In the genomic region with DNA sequence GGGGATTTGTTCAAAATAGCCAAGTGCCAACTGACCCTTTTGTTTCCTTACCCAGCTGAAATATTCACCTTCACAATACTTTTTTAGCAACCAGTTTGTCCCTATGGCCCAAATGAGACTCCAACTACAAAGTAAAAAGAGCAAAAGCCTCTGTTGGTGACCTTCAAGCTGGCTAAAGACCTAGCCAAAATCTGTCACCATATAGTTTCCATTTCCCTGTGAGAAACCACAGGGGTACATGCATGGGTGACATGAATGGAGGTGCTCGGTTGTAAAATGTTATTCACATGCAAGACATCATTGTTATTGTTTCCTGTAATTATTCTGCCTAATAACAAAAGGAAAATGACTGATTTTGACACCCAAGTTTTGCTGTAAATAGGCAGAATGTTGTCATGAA, we compare ENCODE assay signal across 16 cellular contexts.
DNase-seq lines count a peak whose midpoint lies in the region; ATAC-seq and TF ChIP-seq lines count a peak whose summit lies in the region.
"Had no signal": no experiment of that assay in that cellular context is flagged by ENCODE, and none has a peak within 500 bp of the region (broad histone marks: within the 10 kb centered on the region; RNA-seq: fewer than 3 reads in every experiment).

No MANE protein-coding gene starts in this region.

- peaks cover 0 to 3% (median 0%) of the 10 kb centered on the region in 4 donors for H3K9me3 ChIP-seq in tibial nerve
- H3K9me3 ChIP-seq: Peyer's patch had no signal

- no peak for TF ChIP-seq CTCF in tibial nerve (IDR thresholded peaks at IDR 0.05)

- TF ChIP-seq EP300 in tibial nerve (IDR thresholded peaks at IDR 0.05), result no peak

- WGBS in tibial nerve, 2 donors, result 90 to 100% methylated on average over 1 of the region's 1 CpG

- no peak overlapping the region for H3K27ac Mint-ChIP-seq in activated CD8-positive, alpha-beta T cell treated with anti-CD3 and anti-CD28 coated beads, Interleukin-2, amount 10 ng/mL, durations not matched to agents 7 days and 5 days
- H3K27ac Mint-ChIP-seq: CD8-positive, alpha-beta memory T cell had no signal

- no peak overlapping the region for H3K4me3 ChIP-seq in tibial nerve
- H3K4me3 ChIP-seq: Peyer's patch, SJCRH30 had no signal

- H3K36me3 ChIP-seq in tibial nerve, result no peaks in the 10 kb centered on the region
- H3K36me3 ChIP-seq: Peyer's patch, SJCRH30 had no signal

- DNase-seq in NCI-H146 (lab: John Stamatoyannopoulos, UW) (peak; percentile 29), NCI-H146 treated with DMSO at 0.1 percent for 48 hours (lab: John Stamatoyannopoulos, UW; ENCODE audit: unreplicated experiment) (no peak), tibial nerve (ENCODE audit: low spot score in 2 of 2) (no peak), glomerular visceral epithelial cell (ENCODE audit: extremely low spot score) (no peak)
- no peak for DNase-seq in activated CD8-positive, alpha-beta T cell treated with anti-CD3 and anti-CD28 coated beads, Interleukin-2, amount 10 ng/mL, durations not matched to agents 7 days and 5 days
- DNase-seq: ACHN; CD8-positive, alpha-beta memory T cell; IMR-90; NCI-H446; NCI-H526; Peyer's patch; SJCRH30 had no signal

- no peak overlapping the region for H3K4me3 Mint-ChIP-seq in activated CD8-positive, alpha-beta T cell treated with anti-CD3 and anti-CD28 coated beads, Interleukin-2, amount 10 ng/mL, durations not matched to agents 7 days and 5 days
- H3K4me3 Mint-ChIP-seq: CD8-positive, alpha-beta memory T cell had no signal

- peak overlapping the region; percentile 88 for H3K27ac ChIP-seq in angular gyrus (ENCODE audit: low read depth, low read length)
- peak overlapping the region; percentile 82 for H3K27ac ChIP-seq in layer of hippocampus (ENCODE audit: low read depth, low read length)
- peak overlapping the region; percentile 76 for H3K27ac ChIP-seq in temporal lobe (ENCODE audit: low read depth, low read length)
- no peak overlapping the region for H3K27ac ChIP-seq in tibial nerve
- H3K27ac ChIP-seq: 22Rv1, Peyer's patch, SJCRH30 had no signal

- CTCF ChIA-PET in activated CD8-positive, alpha-beta T cell treated with anti-CD3 and anti-CD28 coated beads, Interleukin-2, amount 10 ng/mL, durations not matched to agents 7 days and 5 days (lab: Charles Lee), result no interaction called here

- no peaks in the 10 kb centered on the region for H3K9me3 Mint-ChIP-seq in activated CD8-positive, alpha-beta T cell treated with anti-CD3 and anti-CD28 coated beads, Interleukin-2, amount 10 ng/mL, durations not matched to agents 7 days and 5 days (ENCODE audit: insufficient read depth)

- H3K4me1 ChIP-seq in tibial nerve, result peaks cover 0 to 21% (median 0%) of the 10 kb centered on the region in 4 donors
- H3K4me1 ChIP-seq: Peyer's patch, SJCRH30 had no signal

- no peak for TF ChIP-seq POLR2A in tibial nerve (IDR thresholded peaks at IDR 0.05)

- no peaks in the 10 kb centered on the region for H3K36me3 Mint-ChIP-seq in activated CD8-positive, alpha-beta T cell treated with anti-CD3 and anti-CD28 coated beads, Interleukin-2, amount 10 ng/mL, durations not matched to agents 7 days and 5 days (ENCODE audit: low read depth)
- H3K36me3 Mint-ChIP-seq: CD8-positive, alpha-beta memory T cell had no signal

- POLR2A ChIA-PET in activated CD8-positive, alpha-beta T cell treated with anti-CD3 and anti-CD28 coated beads, Interleukin-2, amount 10 ng/mL, durations not matched to agents 7 days and 5 days (lab: Charles Lee), result no interaction called here

- H3K4me1 Mint-ChIP-seq in activated CD8-positive, alpha-beta T cell treated with anti-CD3 and anti-CD28 coated beads, Interleukin-2, amount 10 ng/mL, durations not matched to agents 7 days and 5 days (ENCODE audit: low read depth), result no peaks in the 10 kb centered on the region
- H3K4me1 Mint-ChIP-seq: CD8-positive, alpha-beta memory T cell had no signal

- no peak for ATAC-seq in activated CD8-positive, alpha-beta T cell treated with anti-CD3 and anti-CD28 coated beads, Interleukin-2, amount 10 ng/mL, durations not matched to agents 7 days and 5 days

- H3K27me3 ChIP-seq in layer of hippocampus (ENCODE audit: control insufficient read depth, insufficient read depth, low read length) (no peaks in the 10 kb centered on the region), tibial nerve (no peaks in the 10 kb centered on the region)
- H3K27me3 ChIP-seq: Peyer's patch, SJCRH30 had no signal

- H3K27me3 Mint-ChIP-seq in activated CD8-positive, alpha-beta T cell treated with anti-CD3 and anti-CD28 coated beads, Interleukin-2, amount 10 ng/mL, durations not matched to agents 7 days and 5 days (ENCODE audit: low read depth), result no peaks in the 10 kb centered on the region
- H3K27me3 Mint-ChIP-seq: CD8-positive, alpha-beta memory T cell had no signal

Comparison
In these comparisons a context has a peak if more than half of its experiments do, and no peak if none do; other contexts are left out.
1. H3K27ac ChIP-seq: peak in angular gyrus (single experiment), layer of hippocampus (single experiment) and temporal lobe (single experiment); none in tibial nerve (0 of 4).